ENCODE assay signal across 2 cellular contexts in the genomic region with DNA sequence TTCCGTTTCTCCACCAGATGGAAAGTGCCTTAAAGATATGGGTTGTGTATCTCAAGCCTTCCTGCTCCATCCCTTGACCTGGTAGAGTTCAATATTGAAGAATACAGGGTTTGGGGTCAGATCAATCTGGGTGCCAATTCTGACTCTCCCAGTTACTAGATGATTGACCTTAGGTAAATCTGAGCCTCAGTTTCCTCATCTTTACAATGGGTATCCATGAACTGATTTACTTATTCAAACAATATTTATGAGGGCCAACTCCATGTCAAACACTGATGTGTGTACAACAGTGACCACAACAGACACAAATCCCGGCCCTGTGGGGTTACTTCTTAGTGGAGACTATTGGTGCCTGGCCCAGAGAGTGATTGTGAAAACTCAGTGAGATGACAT.
TF ChIP-seq lines count a peak whose summit lies in the region.

No MANE protein-coding gene starts in this region.

TF ChIP-seq in K562, 482 proteins besides CTCF, POLR2A, EP300 and RAD21:
- TF ChIP-seq RBM25 (IDR thresholded peaks at IDR 0.05; ENCODE audit: low read depth, low read length, severe bottlenecking) (peak; percentile 63), ZNF583 (CRISPR knock-in tag; IDR thresholded peaks at IDR 0.05) (no peak), ADNP (tag; IDR thresholded peaks at IDR 0.05) (peak; percentile 66), KDM1A (IDR thresholded peaks at IDR 0.05) (peak; percentile 7 to 26; a peak in 1 of 4 replicates), BCOR (IDR thresholded peaks at IDR 0.05) (peak; percentile 74; the same call in 1 of the 2 replicates)

TF ChIP-seq in H1, 55 proteins besides CTCF, POLR2A, EP300 and RAD21:
- TF ChIP-seq SAP30 (IDR thresholded peaks at IDR 0.05; ENCODE audit: insufficient read depth, insufficient replicate concordance, low read length) (no peak), CBX8 (IDR thresholded peaks at IDR 0.05; ENCODE audit: borderline replicate concordance, low read depth, low read length) (no peak), RXRA (IDR thresholded peaks at IDR 0.05; ENCODE audit: insufficient read depth, low read depth, low read length) (no peak), HDAC6 (IDR thresholded peaks at IDR 0.05; ENCODE audit: low read depth, low read length) (no peak), KDM1A (IDR thresholded peaks at IDR 0.05; ENCODE audit: borderline replicate concordance, low read length) (no peak), RFX5 (IDR thresholded peaks at IDR 0.05; ENCODE audit: borderline replicate concordance, low read depth, low read length) (no peak), POLR2AphosphoS5 (IDR thresholded peaks at IDR 0.05; ENCODE audit: low read depth, low read length) (no peak), KDM4A (IDR thresholded peaks at IDR 0.05; ENCODE audit: low read depth, low read length, severe bottlenecking) (no peak), KDM5A (IDR thresholded peaks at IDR 0.05; ENCODE audit: low read length) (no peak), CHD1 (IDR thresholded peaks at IDR 0.05; ENCODE audit: low read depth, low read length) (no peak), GABPA (IDR thresholded peaks at IDR 0.05; ENCODE audit: borderline replicate concordance, insufficient read depth, low read length) (no peak), CBX5 (IDR thresholded peaks at IDR 0.05; ENCODE audit: low read depth, low read length) (no peak), TAF7 (optimal IDR thresholded peaks at IDR 0.05; ENCODE audit: borderline replicate concordance, low read depth, low read length) (no peak), SIRT6 (IDR thresholded peaks at IDR 0.05; ENCODE audit: low read length) (no peak), NANOG (IDR thresholded peaks at IDR 0.05; ENCODE audit: insufficient read depth, low read depth, low read length, poor library complexity, severe bottlenecking) (no peak), FOSL1 (IDR thresholded peaks at IDR 0.05; ENCODE audit: insufficient read depth, low read depth, low read length) (no peak)
- TF ChIP-seq, protein P1, sequence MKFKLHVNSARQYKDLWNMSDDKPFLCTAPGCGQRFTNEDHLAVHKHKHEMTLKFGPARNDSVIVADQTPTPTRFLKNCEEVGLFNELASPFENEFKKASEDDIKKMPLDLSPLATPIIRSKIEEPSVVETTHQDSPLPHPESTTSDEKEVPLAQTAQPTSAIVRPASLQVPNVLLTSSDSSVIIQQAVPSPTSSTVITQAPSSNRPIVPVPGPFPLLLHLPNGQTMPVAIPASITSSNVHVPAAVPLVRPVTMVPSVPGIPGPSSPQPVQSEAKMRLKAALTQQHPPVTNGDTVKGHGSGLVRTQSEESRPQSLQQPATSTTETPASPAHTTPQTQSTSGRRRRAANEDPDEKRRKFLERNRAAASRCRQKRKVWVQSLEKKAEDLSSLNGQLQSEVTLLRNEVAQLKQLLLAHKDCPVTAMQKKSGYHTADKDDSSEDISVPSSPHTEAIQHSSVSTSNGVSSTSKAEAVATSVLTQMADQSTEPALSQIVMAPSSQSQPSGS (IDR thresholded peaks at IDR 0.05; ENCODE audit: low read length): no peak
- TF ChIP-seq, protein P2, sequence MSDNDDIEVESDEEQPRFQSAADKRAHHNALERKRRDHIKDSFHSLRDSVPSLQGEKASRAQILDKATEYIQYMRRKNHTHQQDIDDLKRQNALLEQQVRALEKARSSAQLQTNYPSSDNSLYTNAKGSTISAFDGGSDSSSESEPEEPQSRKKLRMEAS (IDR thresholded peaks at IDR 0.05): no peak
